ENCODE assay signal across 11 cellular contexts in genomic region chr14:97602438-97603117, GRCh38.
DNase-seq lines count a peak whose midpoint lies in the region; ATAC-seq lines count a peak whose summit lies in the region.
"Had no signal": no experiment of that assay in that cellular context is flagged by ENCODE, and none has a peak within 500 bp of the region (broad histone marks: within the 10 kb centered on the region; RNA-seq: fewer than 3 reads in every experiment).

No MANE protein-coding gene starts in this region.

- H3K27ac ChIP-seq in CD8-positive, alpha-beta memory T cell (ENCODE audit: low read depth, low read length), result peak overlapping the region; percentile 52
- H3K27ac ChIP-seq: PC-9 had no signal

- H3K36me3 Mint-ChIP-seq in CD8-positive, alpha-beta memory T cell, result peaks cover 0 to 13% (median 3%) of the 10 kb centered on the region in 3 donors
- H3K36me3 Mint-ChIP-seq in activated CD4-positive, alpha-beta T cell treated with anti-CD3 and anti-CD28 coated beads, Interleukin-2, amount 10 ng/mL, durations not matched to agents 24 days and 14 days (ENCODE audit: low read depth), result peaks cover 10% of the 10 kb centered on the region
- no peaks in the 10 kb centered on the region for H3K36me3 Mint-ChIP-seq in stimulated activated naive B cell treated with anti-CD40 and anti-IgM and Interleukin-4, amounts not matched to agents 10 μg/mL and 1 μg/mL and 100 μg/mL, for 72 hours

- intact Hi-C loops in activated CD4-positive, alpha-beta T cell treated with anti-CD3 and anti-CD28 coated beads, Interleukin-2, amount 10 ng/mL, durations not matched to agents 24 days and 14 days (cut with micrococcal nuclease), result loop anchor here (2.0 to 10.0 kb wide), 4 partner anchors 18 to 218 kb away; no protein-coding TSS in a partner anchor

- H3K27me3 ChIP-seq in CD8-positive, alpha-beta memory T cell (ENCODE audit: insufficient read depth, low read length, poor library complexity, severe bottlenecking), result no peaks in the 10 kb centered on the region

- CTCF ChIA-PET in CD8-positive, alpha-beta memory T cell (lab: Charles Lee), result interaction anchor here (0.7 to 2.3 kb wide), 15 partner anchors 9 to 383 kb away, joined by 3 to 14 read pairs (median 4); no protein-coding TSS in a partner anchor

- DNase-seq in CD8-positive, alpha-beta memory T cell, result peak; percentile 56 to 89 (median 83)
- peak; percentile 90 for DNase-seq in activated CD4-positive, alpha-beta T cell treated with anti-CD3 and anti-CD28 coated beads, Interleukin-2, amount 10 ng/mL, durations not matched to agents 24 days and 14 days
- DNase-seq in activated naive CD4-positive, alpha-beta T cell treated with anti-CD3 and anti-CD28 coated beads, Interleukin-2, amount 50 U/mL, for 16 hours, result peak; percentile 49
- peak; percentile 50 to 59 for DNase-seq in stimulated activated CD4-positive, alpha-beta T cell treated with anti-CD3 and anti-CD28 coated beads, Interleukin-2, amount 100 ng/mL, for 24 hours
- DNase-seq in stimulated activated naive B cell treated with anti-CD40 and anti-IgM and Interleukin-4, amounts not matched to agents 10 μg/mL and 1 μg/mL and 100 μg/mL, for 72 hours, result no peak
- DNase-seq in NCI-H1436 treated with DMSO at 0.1 percent for 48 hours (lab: John Stamatoyannopoulos, UW) (no peak), AG08395 (ENCODE audit: low spot score) (no peak), DMS53 (lab: John Stamatoyannopoulos, UW) (no peak)
- DNase-seq: PC-9, substantia nigra had no signal

- no peaks in the 10 kb centered on the region for H3K36me3 ChIP-seq in CD8-positive, alpha-beta memory T cell (ENCODE audit: insufficient read depth, low read length)

- H3K27me3 Mint-ChIP-seq in CD8-positive, alpha-beta memory T cell, result no peaks in the 10 kb centered on the region
- H3K27me3 Mint-ChIP-seq in activated CD4-positive, alpha-beta T cell treated with anti-CD3 and anti-CD28 coated beads, Interleukin-2, amount 10 ng/mL, durations not matched to agents 24 days and 14 days, result no peaks in the 10 kb centered on the region
- H3K27me3 Mint-ChIP-seq in stimulated activated naive B cell treated with anti-CD40 and anti-IgM and Interleukin-4, amounts not matched to agents 10 μg/mL and 1 μg/mL and 100 μg/mL, for 72 hours, result peaks cover 0 to 12% of the 10 kb centered on the region in 2 donors
- H3K27me3 Mint-ChIP-seq: activated naive CD4-positive, alpha-beta T cell treated with anti-CD3 and anti-CD28 coated beads, Interleukin-2, amount 50 U/mL, for 24 hours had no signal

- peaks cover 0 to 7% (median 4%) of the 10 kb centered on the region in 5 donors for H3K9me3 Mint-ChIP-seq in CD8-positive, alpha-beta memory T cell
- H3K9me3 Mint-ChIP-seq in activated CD4-positive, alpha-beta T cell treated with anti-CD3 and anti-CD28 coated beads, Interleukin-2, amount 10 ng/mL, durations not matched to agents 24 days and 14 days, result peaks cover 13% of the 10 kb centered on the region
- peaks cover 8 to 9% of the 10 kb centered on the region in 2 donors for H3K9me3 Mint-ChIP-seq in stimulated activated naive B cell treated with anti-CD40 and anti-IgM and Interleukin-4, amounts not matched to agents 10 μg/mL and 1 μg/mL and 100 μg/mL, for 72 hours
- H3K9me3 Mint-ChIP-seq: activated naive CD4-positive, alpha-beta T cell treated with anti-CD3 and anti-CD28 coated beads, Interleukin-2, amount 50 U/mL, for 24 hours had no signal

- no peak overlapping the region for H3K27ac Mint-ChIP-seq in CD8-positive, alpha-beta memory T cell
- H3K27ac Mint-ChIP-seq in activated CD4-positive, alpha-beta T cell treated with anti-CD3 and anti-CD28 coated beads, Interleukin-2, amount 10 ng/mL, durations not matched to agents 24 days and 14 days, result no peak overlapping the region
- H3K27ac Mint-ChIP-seq in stimulated activated naive B cell treated with anti-CD40 and anti-IgM and Interleukin-4, amounts not matched to agents 10 μg/mL and 1 μg/mL and 100 μg/mL, for 72 hours, result no peak overlapping the region
- H3K27ac Mint-ChIP-seq: activated naive CD4-positive, alpha-beta T cell treated with anti-CD3 and anti-CD28 coated beads, Interleukin-2, amount 50 U/mL, for 24 hours had no signal

- no peak for ATAC-seq in stimulated activated naive B cell treated with anti-CD40 and anti-IgM and Interleukin-4, amounts not matched to agents 10 μg/mL and 1 μg/mL and 100 μg/mL, for 72 hours (replicated peaks)

- no peaks in the 10 kb centered on the region for H3K9me3 ChIP-seq in CD8-positive, alpha-beta memory T cell (ENCODE audit: low read length)

- H3K4me3 ChIP-seq in CD8-positive, alpha-beta memory T cell (ENCODE audit: low read length), result peak overlapping the region; percentile 40
- H3K4me3 ChIP-seq: PC-9 had no signal

- POLR2A ChIA-PET in CD8-positive, alpha-beta memory T cell (lab: Charles Lee), result interaction anchor here (0.5 to 2.3 kb wide), 18 partner anchors 8 to 1670 kb away, joined by 3 to 14 read pairs (median 4); partner anchors contain the start of gene BCL11B

- H3K4me3 Mint-ChIP-seq in CD8-positive, alpha-beta memory T cell, result no peak overlapping the region
- H3K4me3 Mint-ChIP-seq in activated CD4-positive, alpha-beta T cell treated with anti-CD3 and anti-CD28 coated beads, Interleukin-2, amount 10 ng/mL, durations not matched to agents 24 days and 14 days, result no peak overlapping the region
- H3K4me3 Mint-ChIP-seq in stimulated activated naive B cell treated with anti-CD40 and anti-IgM and Interleukin-4, amounts not matched to agents 10 μg/mL and 1 μg/mL and 100 μg/mL, for 72 hours, result no peak overlapping the region
- H3K4me3 Mint-ChIP-seq: activated naive CD4-positive, alpha-beta T cell treated with anti-CD3 and anti-CD28 coated beads, Interleukin-2, amount 50 U/mL, for 24 hours had no signal

- peaks cover 63% of the 10 kb centered on the region for H3K4me1 ChIP-seq in CD8-positive, alpha-beta memory T cell (ENCODE audit: insufficient read depth, low read length)

- H3K4me1 Mint-ChIP-seq in CD8-positive, alpha-beta memory T cell, result peaks cover 8 to 38% (median 15%) of the 10 kb centered on the region in 3 donors
- peaks cover 31% of the 10 kb centered on the region for H3K4me1 Mint-ChIP-seq in activated CD4-positive, alpha-beta T cell treated with anti-CD3 and anti-CD28 coated beads, Interleukin-2, amount 10 ng/mL, durations not matched to agents 24 days and 14 days
- H3K4me1 Mint-ChIP-seq in stimulated activated naive B cell treated with anti-CD40 and anti-IgM and Interleukin-4, amounts not matched to agents 10 μg/mL and 1 μg/mL and 100 μg/mL, for 72 hours, result no peaks in the 10 kb centered on the region

Comparison
In these comparisons a context has a peak if more than half of its experiments do, and no peak if none do; other contexts are left out.
1. DNase-seq: peak in CD8-positive, alpha-beta memory T cell (5 of 5), activated CD4-positive, alpha-beta T cell treated with anti-CD3 and anti-CD28 coated beads, Interleukin-2, amount 10 ng/mL, durations not matched to agents 24 days and 14 days (single experiment), activated naive CD4-positive, alpha-beta T cell treated with anti-CD3 and anti-CD28 coated beads, Interleukin-2, amount 50 U/mL, for 16 hours (single experiment) and stimulated activated CD4-positive, alpha-beta T cell treated with anti-CD3 and anti-CD28 coated beads, Interleukin-2, amount 100 ng/mL, for 24 hours (2 of 2); none in stimulated activated naive B cell treated with anti-CD40 and anti-IgM and Interleukin-4, amounts not matched to agents 10 μg/mL and 1 μg/mL and 100 μg/mL, for 72 hours (single experiment), NCI-H1436 treated with DMSO at 0.1 percent for 48 hours (single experiment), AG08395 (single experiment) and DMS53 (single experiment).